ENCODE assay signal across 25 cellular contexts in the genomic region with DNA sequence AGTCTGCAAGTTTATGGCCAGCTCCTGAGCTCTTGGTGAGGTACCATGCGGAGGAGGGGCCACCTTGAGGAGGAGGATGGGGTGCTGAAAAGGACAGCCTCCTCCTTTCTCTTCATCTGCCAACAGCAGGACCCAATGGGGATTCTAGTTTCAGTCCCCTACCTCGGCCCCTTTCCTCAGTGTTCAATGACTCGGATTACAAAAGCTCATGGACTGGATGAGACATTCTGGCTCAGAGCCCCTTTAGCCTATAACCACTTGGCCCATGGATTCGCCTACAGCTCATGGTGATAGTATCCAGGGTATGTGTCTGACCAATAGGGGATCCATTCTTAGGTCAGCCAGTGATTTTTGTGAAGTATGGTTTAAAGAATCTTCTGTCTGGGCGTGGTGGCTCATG. TPM values are rescaled to one million over a fixed set of nuclear protein-coding genes. Genes with fewer than 3 reads are reported as not detected.
DNase-seq lines count a peak whose midpoint lies in the region; ATAC-seq, FAIRE-seq and TF ChIP-seq lines count a peak whose summit lies in the region.
"Had no signal": no experiment of that assay in that cellular context is flagged by ENCODE, and none has a peak within 500 bp of the region (broad histone marks: within the 10 kb centered on the region; RNA-seq: fewer than 3 reads in every experiment).

No MANE protein-coding gene starts in this region.

- RAD21 ChIA-PET in GM12878 (lab: Charles Lee; ENCODE audit: unreplicated experiment) = interaction anchor here (1.0 to 1.7 kb wide), 4 partner anchors 11 to 123 kb away, joined by 3 to 5 read pairs (median 4); no protein-coding TSS in a partner anchor

- no peak overlapping the region for H2BK5ac ChIP-seq in neuronal stem cell (ENCODE audit: low read length)

- peak; percentile 40 for ATAC-seq in GM12878
- ATAC-seq: CD8-positive, alpha-beta T cell; gastroesophageal sphincter had no signal

- H4K91ac ChIP-seq in neuronal stem cell (ENCODE audit: low read depth, low read length, poor library complexity) = no peak overlapping the region

- H3K18ac ChIP-seq in neuronal stem cell (ENCODE audit: low read length) = no peak overlapping the region

- TF ChIP-seq POLR2A in GM12878 (IDR thresholded peaks at IDR 0.05; ENCODE audit: low read depth, low read length) = no peak
- TF ChIP-seq POLR2A in GM12892 (IDR thresholded peaks at IDR 0.05; ENCODE audit: low read depth, low read length) = no peak

- no peak for TF ChIP-seq EP300 in GM12878 (IDR thresholded peaks at IDR 0.05; ENCODE audit: borderline replicate concordance in 1 of 2, control insufficient read depth in 1 of 2, low read depth in 2 of 2, low read length in 2 of 2)

- H3K4ac ChIP-seq in neuronal stem cell (ENCODE audit: low read length) = no peak overlapping the region

- H3K9me3 ChIP-seq in GM12878 (replicated peaks; ENCODE audit: control insufficient read depth, insufficient read depth, low read length) (no peaks in the 10 kb centered on the region), neuronal stem cell (replicated peaks in 1 of 2; ENCODE audit: control insufficient read depth in 2 of 2, insufficient read depth in 1 of 2, low read depth in 1 of 2, low read length in 2 of 2) (no peaks in the 10 kb centered on the region)
- H3K9me3 ChIP-seq: gastroesophageal sphincter, neutrophil, tibial nerve had no signal

- H2BK12ac ChIP-seq in neuronal stem cell (ENCODE audit: low read length) = no peak overlapping the region

- in situ Hi-C loops in GM12878 (cut with MboI) = no loop called here

- no peak overlapping the region for H3K23ac ChIP-seq in neuronal stem cell (ENCODE audit: low read depth, low read length, poor library complexity)

- H3K27me3 ChIP-seq in GM12878 (replicated peaks in 1 of 2; ENCODE audit: control insufficient read depth in 2 of 2, insufficient read depth in 2 of 2, low read length in 1 of 2) (no peaks in the 10 kb centered on the region), neuronal stem cell (ENCODE audit: control insufficient read depth in 3 of 3, insufficient read depth in 3 of 3, low read depth in 1 of 3, low read length in 3 of 3) (peaks cover 0 to 32% (median 0%) of the 10 kb centered on the region in 3 experiments)
- H3K27me3 ChIP-seq: neutrophil had no signal

- BruUV-seq in GM12878 (replicated peaks; lab: Mats Ljungman, UMichigan) = no TSS peak

- no peaks in the 10 kb centered on the region for H3K79me1 ChIP-seq in neuronal stem cell (ENCODE audit: low read depth, low read length)

- no peak overlapping the region for H3K9ac ChIP-seq in GM12878 (ENCODE audit: control insufficient read depth, insufficient read depth, low read length)
- no peak overlapping the region for H3K9ac ChIP-seq in neuronal stem cell (ENCODE audit: low read depth, low read length, poor library complexity)

- TF ChIP-seq RAD21 in GM12878 (IDR thresholded peaks at IDR 0.05; ENCODE audit: insufficient read depth, low read depth, low read length) = no peak

- no peak overlapping the region for H2BK120ac ChIP-seq in neuronal stem cell (ENCODE audit: low read depth, low read length)

- POLR2A ChIA-PET in GM12878 (lab: Charles Lee) = interaction anchor here (2.0 kb wide), 1 partner anchor 8 kb away, joined by 7 read pairs; a partner anchor contains a TSS

- no peaks in the 10 kb centered on the region for H4K20me1 ChIP-seq in GM12878 (ENCODE audit: control insufficient read depth, insufficient read depth)

- H4K8ac ChIP-seq in neuronal stem cell (ENCODE audit: low read depth, low read length) = no peak overlapping the region

- SMC1A ChIA-PET in GM12878 (lab: Charles Lee; ENCODE audit: uncharacterized antibody, unreplicated experiment) = interaction anchor here (0.7 to 1.5 kb wide), 5 partner anchors 12 to 122 kb away, joined by 3 to 6 read pairs (median 4); no protein-coding TSS in a partner anchor

- H3K36me3 ChIP-seq in GM12878 (ENCODE audit: control insufficient read depth in 2 of 2, insufficient read depth in 2 of 2, low read length in 1 of 2) = peaks cover 9 to 11% of the 10 kb centered on the region in 2 experiments; a peak in 3 of 4 replicates
- H3K36me3 ChIP-seq in neuronal stem cell (replicated peaks in 1 of 2; ENCODE audit: control insufficient read depth in 2 of 2, insufficient read depth in 2 of 2, low read length in 2 of 2) = no peaks in the 10 kb centered on the region

- H3K4me1 ChIP-seq in GM12878 (ENCODE audit: control insufficient read depth, insufficient read depth, low read length) (peaks cover 12% of the 10 kb centered on the region), neuronal stem cell (ENCODE audit: control insufficient read depth in 2 of 2, insufficient read depth in 1 of 2, low read depth in 1 of 2, low read length in 2 of 2) (peaks cover 0 to 7% of the 10 kb centered on the region in 2 donors)
- H3K4me1 ChIP-seq: gastroesophageal sphincter had no signal

- no peak overlapping the region for H2BK15ac ChIP-seq in neuronal stem cell (ENCODE audit: low read length)

- H2AK5ac ChIP-seq in neuronal stem cell (ENCODE audit: low read depth, low read length) = no peak overlapping the region

- H3K79me2 ChIP-seq in GM12878 (ENCODE audit: control insufficient read depth, insufficient read depth, low read length) = no peaks in the 10 kb centered on the region

- H2AFZ ChIP-seq in GM12878 (ENCODE audit: control insufficient read depth, low read depth, low read length) (no peak overlapping the region), neuronal stem cell (ENCODE audit: low read length) (no peak overlapping the region)

- no peak for FAIRE-seq in GM12878 (lab: Jason Lieb, UNC)
- no peak for FAIRE-seq in GM12892 (lab: Jason Lieb, UNC)
- FAIRE-seq: GM18507 had no signal

- H3K4me3 ChIP-seq in HFF-Myc (replicated peaks; ENCODE audit: low read depth, low read length) (no peak overlapping the region), GM12878 (no peak overlapping the region), neuronal stem cell (ENCODE audit: low read length in 2 of 2) (no peak overlapping the region)
- H3K4me3 ChIP-seq: gastroesophageal sphincter, lung, smooth muscle cell, tibial nerve had no signal

- TF ChIP-seq CTCF in HFF-Myc (IDR thresholded peaks at IDR 0.05; ENCODE audit: low read depth, low read length, missing control alignments) = no peak
- no peak for TF ChIP-seq CTCF in GM12878 (IDR thresholded peaks at IDR 0.05 in 2 of 3, conservative IDR thresholded peaks at IDR 0.05 in 1 of 3; ENCODE audit: control insufficient read depth in 2 of 3, extremely low read depth in 1 of 3, insufficient read depth in 1 of 3, low read depth in 3 of 3, low read length in 3 of 3)

- no peak overlapping the region for H3K14ac ChIP-seq in neuronal stem cell (ENCODE audit: low read length)

- DNase-seq in EH (ENCODE audit: low read depth) (peak; percentile 55), HFF-Myc (ENCODE audit: extremely low read depth, low read depth) (peak; percentile 9), GM12878 (ENCODE audit: low read depth, low spot score) (no peak), iris pigment epithelial cell (ENCODE audit: low read depth) (peak; percentile 39), dermis blood vessel endothelial cell (no peak), neuronal stem cell (ENCODE audit: low spot score) (no peak), GM12892 (ENCODE audit: insufficient read length) (no peak), NOMO-1 treated with DMSO at 0.1 percent for 48 hours (lab: John Stamatoyannopoulos, UW; ENCODE audit: unreplicated experiment) (no peak)
- DNase-seq: activated naive CD4-positive, alpha-beta T cell; CD8-positive, alpha-beta T cell; DMS79 treated with DMSO at 0.1 percent for 48 hours; HFFc6; KG1; NCI-H1694 treated with DMSO at 0.1 percent for 48 hours; stimulated activated CD4-positive, alpha-beta T cell treated with anti-CD3 and anti-CD28 coated beads, Interleukin-4, amount 100 ng/mL, for 1 hour; T-helper 9 cell had no signal

- 81% methylated on average over 5 of the region's 5 CpGs for WGBS in GM12878 (ENCODE audit: insufficient coverage, insufficient replicate concordance, low lambda C conversion rate, missing lambda C conversion rate)
- no CpG with 5 or more reads among the region's 5 CpGs for WGBS in neuronal stem cell (ENCODE audit: extremely low coverage in 2 of 2, insufficient read length in 2 of 2, insufficient replicate concordance in 1 of 2), 2 donors

- intact Hi-C loops in GM12878 (cut with micrococcal nuclease; ENCODE audit: unreplicated experiment) = no loop called here

- H3K27ac ChIP-seq in GM12878 (ENCODE audit: control insufficient read depth, insufficient read depth) (no peak overlapping the region), neuronal stem cell (replicated peaks; ENCODE audit: low read length) (no peak overlapping the region)
- H3K27ac ChIP-seq: epithelial cell of prostate, gastroesophageal sphincter, neutrophil, tibial nerve had no signal

- no peak overlapping the region for H3K4me2 ChIP-seq in GM12878 (ENCODE audit: control insufficient read depth, insufficient read depth)
- no peak overlapping the region for H3K4me2 ChIP-seq in neuronal stem cell (ENCODE audit: insufficient read depth, low read length, poor library complexity, severe bottlenecking)
- H3K4me2 ChIP-seq: smooth muscle cell had no signal

- CTCF ChIA-PET in GM12878 (lab: Yijun Ruan, JAX) = interaction anchor here (0.9 to 1.5 kb wide), 3 partner anchors 8 to 90 kb away, joined by 3 to 4 read pairs (median 4); a partner anchor contains a TSS

TF ChIP-seq in GM12878, 131 proteins besides CTCF, POLR2A, EP300 and RAD21 (continues in another document):
- TF ChIP-seq PAX8 (IDR thresholded peaks at IDR 0.05) = no peak
- 0 out of 2 replicates have a peak, but pooled peaks have one; percentile 37 for TF ChIP-seq POLR2AphosphoS5 (IDR thresholded peaks at IDR 0.05; ENCODE audit: low read length)

RNA-seq across cellular contexts. Expression of a gene that starts 8.5 kb away (rescaled TPM):
- total RNA-seq in GM12878 (2013; cell fraction: nucleolus; rRNA removed) = 293 and 314 TPM in 2 replicates
- total RNA-seq in GM12878 (2014; rRNA removed) (40.3 and 44.7 TPM in 2 replicates), GM12878 (2014; rRNA removed; fragmentation: Illumina TruSeq; extraction: Trizol) (26.4 and 27.9 TPM in 2 replicates), GM12878 (2021) (76.7 and 81.7 TPM in 2 replicates), dermis blood vessel endothelial cell (not detected in 2 replicates)
- 68.9 TPM for polyA plus RNA-seq in GM12878 (2011; ENCODE audit: low read depth)
- polyA plus RNA-seq in GM12878 (2011; rRNA removed) (73.5 and 146 TPM in 2 replicates), GM12878 (2014; fragmentation: Illumina TruSeq; extraction: Trizol) (31.6 and 54.7 TPM in 2 replicates), GM12878 (2014; fragmentation: Nextera tagmentation; extraction: Ambion mirVana) (1 to 10 TPM; 6.7 to 7.4 TPM), GM12878 (2014; rRNA removed) (86.5 and 99.8 TPM in 2 replicates), GM12878 (2016; fragmentation: Nextera tagmentation; extraction: Ambion mirVana) (100 to 1,000 TPM; 103 to 109 TPM)
- polyA plus RNA-seq in GM12878 (2011; cell fraction: cytosol; rRNA removed) = 164 and 182 TPM in 2 replicates
- 666 and 871 TPM in 2 replicates for polyA plus RNA-seq in GM12878 (2011; cell fraction: nucleus; rRNA removed)
- polyA plus RNA-seq in GM12878 (2012) = 144 and 184 TPM in 2 replicates
- 99.0 and 156 TPM in 2 replicates for polyA minus RNA-seq in GM12878 (2011; rRNA and poly(A)+ RNA removed)
- polyA minus RNA-seq in GM12878 (2011; cell fraction: cytosol; rRNA and poly(A)+ RNA removed) = 50.8 and 58.4 TPM in 2 replicates
- polyA minus RNA-seq in GM12878 (2011; cell fraction: nucleus; rRNA and poly(A)+ RNA removed) = 143 and 160 TPM in 2 replicates
- not detected for polyA plus RNA-seq in neuronal stem cell (2013, experiment 1 of 2)
- polyA plus RNA-seq in neuronal stem cell (2013, experiment 2 of 2) = not detected
- polyA plus RNA-seq in GM12892 (2012; ENCODE audit: missing spikeins) = 81.7 TPM
- total RNA-seq: HFFc6, kidney epithelial cell, pulmonary artery endothelial cell, smooth muscle cell had no signal
- polyA plus RNA-seq: smooth muscle cell had no signal

Comparison
In these comparisons a context has a peak if more than half of its experiments do, and no peak if none do; other contexts are left out.
1. DNase-seq: peak in EH (single experiment), HFF-Myc (single experiment) and iris pigment epithelial cell (single experiment); none in GM12878 (single experiment), dermis blood vessel endothelial cell (single experiment), neuronal stem cell (single experiment), GM12892 (single experiment) and NOMO-1 treated with DMSO at 0.1 percent for 48 hours (single experiment).
2. RNA of a gene that starts 8.5 kb away (total RNA-seq): 26.4 to 314 TPM in GM12878; not detected in dermis blood vessel endothelial cell; every median in the first group is over 10 times any median in the second.